8 cellular contexts compared by ENCODE assay signal in the genomic region with DNA sequence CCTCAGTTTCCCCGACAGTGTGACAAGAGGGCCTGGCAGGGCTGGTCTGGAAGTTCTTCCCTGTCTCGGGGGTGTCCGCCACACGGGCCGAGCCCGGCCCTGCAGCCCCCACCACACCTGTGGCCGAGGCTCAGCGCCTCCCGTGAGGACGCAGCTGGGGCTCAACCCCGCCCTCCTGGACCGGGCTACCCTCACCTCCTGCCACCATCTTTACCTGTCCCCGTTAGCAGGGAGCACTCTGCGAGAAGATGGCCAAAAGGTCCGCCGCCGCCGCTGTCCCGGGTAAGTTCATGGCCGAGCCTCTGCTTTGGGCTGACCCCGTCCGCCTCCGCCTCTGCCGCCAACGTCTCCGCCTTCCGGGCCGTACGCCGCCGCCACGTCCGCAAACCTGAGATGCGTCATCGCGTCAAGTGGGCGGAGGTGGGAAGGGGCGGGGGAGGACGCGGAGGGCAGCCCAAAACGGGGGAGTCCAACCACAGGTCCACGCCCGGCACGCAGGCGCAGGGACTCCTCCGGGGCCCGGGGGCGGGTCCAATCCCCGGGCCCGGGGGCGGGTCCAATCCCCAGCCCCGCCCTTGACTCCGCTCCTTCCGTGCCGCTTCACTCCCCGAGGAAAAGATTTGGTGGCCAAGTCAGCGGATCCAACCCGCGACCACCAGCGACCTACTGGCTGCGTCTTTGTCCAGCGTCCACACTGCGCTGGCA. TPM values are rescaled to one million over a fixed set of nuclear protein-coding genes. Genes with fewer than 3 reads are reported as not detected.
DNase-seq lines count a peak whose midpoint lies in the region; ATAC-seq and TF ChIP-seq lines count a peak whose summit lies in the region.

Gene LYSMD3 (minus strand): TSS at position 351 of the 705 bp plus-strand sequence. CDS start 4,295 bp downstream, outside the sequence.

- H3K4me3 ChIP-seq in cardiac muscle cell (peak within 1 kb of the TSS; percentile 89), trophoblast cell (ENCODE audit: low read depth, low read length) (peak within 1 kb of the TSS; percentile 98), transverse colon (peak within 1 kb of the TSS; percentile 80 to 89 (median 86))

- no peaks in the 10 kb centered on the region for H3K9me3 ChIP-seq in cardiac muscle cell (ENCODE audit: low read depth)
- H3K9me3 ChIP-seq in trophoblast cell (ENCODE audit: insufficient read depth, low read depth, low read length), result no peaks in the 10 kb centered on the region
- H3K9me3 ChIP-seq in transverse colon, result no peaks in the 10 kb centered on the region

- peak within 1 kb of the TSS; percentile 67 for H2BK120ac ChIP-seq in trophoblast cell (ENCODE audit: insufficient read depth, low read length, poor library complexity)

- H4K8ac ChIP-seq in trophoblast cell (ENCODE audit: low read depth, low read length), result peak within 1 kb of the TSS; percentile 93

- no peak within 1 kb of the TSS for H2AK5ac ChIP-seq in trophoblast cell (ENCODE audit: low read length)

- H3K4me3 Mint-ChIP-seq in activated naive CD8-positive, alpha-beta T cell treated with anti-CD3 and anti-CD28 coated beads, Interleukin-2, amount 50 U/mL, for 24 hours, result peak within 1 kb of the TSS; percentile 92

- peak within 1 kb of the TSS; percentile 94 for H3K18ac ChIP-seq in trophoblast cell (ENCODE audit: low read length)

- peaks cover 30% of the 10 kb centered on the region for H3K4me1 Mint-ChIP-seq in activated naive CD8-positive, alpha-beta T cell treated with anti-CD3 and anti-CD28 coated beads, Interleukin-2, amount 50 U/mL, for 24 hours

- DNase-seq in NCI-H1105 treated with DMSO at 0.1 percent for 48 hours (lab: John Stamatoyannopoulos, UW) (peak; percentile 85), SW 1271 (lab: John Stamatoyannopoulos, UW) (peak; percentile 97), cardiac muscle cell (ENCODE audit: low read depth in 1 of 2, low spot score in 1 of 2) (peak; percentile 98 to 99), trophoblast cell (peak; percentile 97), transverse colon (peak; percentile 99)
- peak; percentile 95 for DNase-seq in activated naive CD8-positive, alpha-beta T cell treated with anti-CD3 and anti-CD28 coated beads, Interleukin-2, amount 50 U/mL, for 24 hours

- H3K27me3 ChIP-seq in cardiac muscle cell, result no peaks in the 10 kb centered on the region
- no peaks in the 10 kb centered on the region for H3K27me3 ChIP-seq in trophoblast cell (ENCODE audit: insufficient read depth, low read length)
- H3K27me3 ChIP-seq in transverse colon, result no peaks in the 10 kb centered on the region

- peak within 1 kb of the TSS; percentile 55 for H2BK5ac ChIP-seq in trophoblast cell (ENCODE audit: low read depth, low read length, poor library complexity)

- peaks cover 15% of the 10 kb centered on the region for H3K4me1 ChIP-seq in cardiac muscle cell (ENCODE audit: low read depth)
- no peaks in the 10 kb centered on the region for H3K4me1 ChIP-seq in trophoblast cell (ENCODE audit: control insufficient read depth in 1 of 2, insufficient read depth in 2 of 2, low read length in 2 of 2)
- peaks cover 0 to 41% (median 32%) of the 10 kb centered on the region in 4 donors for H3K4me1 ChIP-seq in transverse colon

- H3K4ac ChIP-seq in trophoblast cell (ENCODE audit: low read depth, low read length), result peak within 1 kb of the TSS; percentile 55

- peak within 1 kb of the TSS; percentile 93 for H3K27ac Mint-ChIP-seq in activated naive CD8-positive, alpha-beta T cell treated with anti-CD3 and anti-CD28 coated beads, Interleukin-2, amount 50 U/mL, for 24 hours

- peaks cover 13% of the 10 kb centered on the region for H3K36me3 Mint-ChIP-seq in activated naive CD8-positive, alpha-beta T cell treated with anti-CD3 and anti-CD28 coated beads, Interleukin-2, amount 50 U/mL, for 24 hours (ENCODE audit: low read depth)

- peak; percentile 93 for ATAC-seq in HG02642 (IDR thresholded peaks at IDR 0.05; ENCODE audit: poor library complexity, unreplicated experiment)
- ATAC-seq in activated naive CD8-positive, alpha-beta T cell treated with anti-CD3 and anti-CD28 coated beads, Interleukin-2, amount 50 U/mL, for 24 hours, result peak; percentile 89

- no peaks in the 10 kb centered on the region for H3K9me3 Mint-ChIP-seq in activated naive CD8-positive, alpha-beta T cell treated with anti-CD3 and anti-CD28 coated beads, Interleukin-2, amount 50 U/mL, for 24 hours

- TF ChIP-seq CTCF in cardiac muscle cell (IDR thresholded peaks at IDR 0.05; ENCODE audit: low read depth, low read length), result no peak
- TF ChIP-seq CTCF in transverse colon (IDR thresholded peaks at IDR 0.05), result no peak

- in situ Hi-C loops in transverse colon (cut with MboI; ENCODE audit: low pct_ligation_motif_present in 1 of 4, low pct_unique_long_range_greater_than_20kb in 1 of 4, low sequenced_read_pairs in 3 of 4), result loop anchor here in 2 of 4 donors (10.0 to 25.0 kb wide), 2 partner anchors 55 to 92 kb away; partner anchors contain the start of genes MBLAC2 (in 1 of the 2) and POLR3G (in 1 of the 2)

- WGBS in trophoblast cell (ENCODE audit: extremely low coverage, insufficient coverage, insufficient read length), result no CpG with 5 or more reads among the region's 63 CpGs
- WGBS in transverse colon (ENCODE audit: low coverage in 1 of 2), 2 donors, result 0% methylated on average over 59 of the region's 63 CpGs; no CpG with 5 or more reads in 1 of the 2 donors

- TF ChIP-seq EP300 in transverse colon (IDR thresholded peaks at IDR 0.05; ENCODE audit: low read depth), result no peak

- H3K27ac ChIP-seq in cardiac muscle cell (peak within 1 kb of the TSS; percentile 88), trophoblast cell (ENCODE audit: low read depth, low read length) (peak within 1 kb of the TSS; percentile 49), transverse colon (peak within 1 kb of the TSS; percentile 90 to 96 (median 92))

- peak within 1 kb of the TSS; percentile 72 for H4K12ac ChIP-seq in trophoblast cell (ENCODE audit: low read depth, low read length)

- H3K79me1 ChIP-seq in trophoblast cell (ENCODE audit: low read length), result peaks cover 6% of the 10 kb centered on the region

- peak within 1 kb of the TSS; percentile 98 for H3K4me2 ChIP-seq in trophoblast cell (ENCODE audit: low read length)

- H3K14ac ChIP-seq in trophoblast cell (ENCODE audit: low read length), result peak within 1 kb of the TSS; percentile 94

- intact Hi-C loops in transverse colon (cut with DNase I; ENCODE audit: low total_unique reads), result no loop called here

- H3K79me2 ChIP-seq in trophoblast cell (ENCODE audit: control insufficient read depth, insufficient read depth, low read length, poor library complexity), result peaks cover 7% of the 10 kb centered on the region

- peak within 1 kb of the TSS; percentile 64 for H3K23ac ChIP-seq in trophoblast cell (ENCODE audit: low read length)

- no peak within 1 kb of the TSS for H2BK12ac ChIP-seq in trophoblast cell (ENCODE audit: low read length)

- H2AFZ ChIP-seq in trophoblast cell (ENCODE audit: insufficient read depth, low read length, poor library complexity), result peak within 1 kb of the TSS; percentile 90

- TF ChIP-seq POLR2A in GM10847 (IDR thresholded peaks at IDR 0.05; ENCODE audit: extremely low read depth, insufficient read length), result peak; percentile 76
- TF ChIP-seq POLR2A in transverse colon (IDR thresholded peaks at IDR 0.05), result peak; percentile 95

- H4K91ac ChIP-seq in trophoblast cell (ENCODE audit: low read depth, low read length), result peak within 1 kb of the TSS; percentile 71

- H3K36me3 ChIP-seq in cardiac muscle cell (no peaks in the 10 kb centered on the region), trophoblast cell (ENCODE audit: control insufficient read depth in 1 of 2, insufficient read depth in 2 of 2, low read length in 2 of 2) (peaks cover 0 to 5% of the 10 kb centered on the region in 2 experiments), transverse colon (peaks cover 0 to 6% (median 2%) of the 10 kb centered on the region in 4 donors)

- peak within 1 kb of the TSS; percentile 99 for H3K9ac ChIP-seq in trophoblast cell (ENCODE audit: low read length)

- H3K27me3 Mint-ChIP-seq in activated naive CD8-positive, alpha-beta T cell treated with anti-CD3 and anti-CD28 coated beads, Interleukin-2, amount 50 U/mL, for 24 hours, result peaks cover 18% of the 10 kb centered on the region

RNA-seq across cellular contexts. Expression of gene LYSMD3, which starts in this region (rescaled TPM):
- total RNA-seq in cardiac muscle cell (9.0 and 11.1 TPM in 2 replicates), transverse colon (10 to 100 TPM in 2 of 4 donors, 1 to 10 TPM in 2; 5.6 to 23.0 (median 12.8) TPM)
- polyA plus RNA-seq in cardiac muscle cell, result 10.9 and 16.7 TPM in 2 replicates
- 16.5 and 17.6 TPM in 2 replicates for polyA plus RNA-seq in trophoblast cell (2013)

Comparison
In these comparisons a context has a peak if more than half of its experiments do, and no peak if none do; other contexts are left out.
1. Peak in every context shown above with its lines: DNase-seq, ATAC-seq, H3K4me3 ChIP-seq and H3K27ac ChIP-seq.